Comparison of ENCODE assay signal across 18 cellular contexts in genomic region chr16:72380283-72380682, GRCh38.
DNase-seq lines count a peak whose midpoint lies in the region; ATAC-seq and TF ChIP-seq lines count a peak whose summit lies in the region.
"Had no signal": no experiment of that assay in that cellular context is flagged by ENCODE, and none has a peak within 500 bp of the region (broad histone marks: within the 10 kb centered on the region; RNA-seq: fewer than 3 reads in every experiment).

No MANE protein-coding gene starts in this region.

- CTCF ChIA-PET in Calu3 (lab: Charles Lee), result interaction anchor here (0.9 kb wide), 1 partner anchor 9 kb away, joined by 6 read pairs; no protein-coding TSS in a partner anchor
- CTCF ChIA-PET in RWPE1 (lab: Yijun Ruan, JAX), result no interaction called here

- no peaks in the 10 kb centered on the region for H3K27me3 ChIP-seq in SJSA1 (replicated peaks)

- H3K9me3 ChIP-seq in SJSA1 (replicated peaks) (no peaks in the 10 kb centered on the region), mesodermal cell (ENCODE audit: control insufficient read depth, low read length) (no peaks in the 10 kb centered on the region)
- H3K9me3 ChIP-seq: A549 had no signal

- H3K9me3 Mint-ChIP-seq in Calu3 (ENCODE audit: low read depth, unreplicated experiment), result peaks cover 7% of the 10 kb centered on the region

- H3K4me3 ChIP-seq in SJSA1 (no peak overlapping the region), epithelial cell of proximal tubule (ENCODE audit: low read depth, low read length) (no peak overlapping the region), mesodermal cell (ENCODE audit: extremely low read depth, insufficient read depth, low read length, poor library complexity, severe bottlenecking) (no peak overlapping the region)
- H3K4me3 ChIP-seq: A549, GM12878, PC-9 had no signal

- peak overlapping the region; percentile 41 for H3K27ac Mint-ChIP-seq in Calu3 (ENCODE audit: unreplicated experiment)

- H3K27me3 Mint-ChIP-seq in Calu3 (ENCODE audit: unreplicated experiment), result no peaks in the 10 kb centered on the region

- H3K27ac ChIP-seq in SJSA1 (peak overlapping the region; percentile 70), mesodermal cell (ENCODE audit: low read depth, low read length, severe bottlenecking) (peak overlapping the region; percentile 39), RWPE1 (no peak overlapping the region)
- H3K27ac ChIP-seq: A549, C4-2B, PC-9 had no signal

- H3K4me1 ChIP-seq in SJSA1 (replicated peaks) (peaks cover 25% of the 10 kb centered on the region), mesodermal cell (ENCODE audit: control insufficient read depth, insufficient read depth, low read length, poor library complexity, severe bottlenecking) (peaks cover 8% of the 10 kb centered on the region)
- H3K4me1 ChIP-seq: A549 had no signal

- intact Hi-C loops in Calu3 (cut with micrococcal nuclease; ENCODE audit: unreplicated experiment), result no loop called here

- no peak for ATAC-seq in HG03457 (IDR thresholded peaks at IDR 0.05; ENCODE audit: unreplicated experiment)
- ATAC-seq: A549, GM12878 had no signal

- H3K4me1 Mint-ChIP-seq in Calu3 (ENCODE audit: low read depth, unreplicated experiment), result peaks cover 20% of the 10 kb centered on the region

- H3K36me3 ChIP-seq in SJSA1, result no peaks in the 10 kb centered on the region
- no peaks in the 10 kb centered on the region for H3K36me3 ChIP-seq in mesodermal cell (ENCODE audit: control insufficient read depth, insufficient read depth, low read length)

- WGBS in mesodermal cell (ENCODE audit: insufficient coverage in 2 of 2), 2 experiments, result no CpG with 5 or more reads among the region's 1 CpG

- BruUV-seq in Calu3 (replicated peaks; lab: Mats Ljungman, UMichigan), result no TSS peak

- no peak for DNase-seq in Calu3
- DNase-seq in SJSA1 (ENCODE audit: low read depth in 1 of 2, low spot score in 2 of 2), result peak in 1 of 2 experiments; percentile 69
- DNase-seq in epithelial cell of proximal tubule (ENCODE audit: low read depth), result peak; percentile 57
- DNase-seq in RWPE1 (ENCODE audit: low spot score), result no peak
- DNase-seq in stimulated activated CD4-positive, alpha-beta T cell treated with anti-CD3 and anti-CD28 coated beads, Interleukin-15, amount 100 ng/mL, for 24 hours, result no peak
- DNase-seq in germinal center (ENCODE audit: low spot score), result no peak
- DNase-seq: HCEC 1CT, KG1, NCI-H1092 treated with DMSO at 0.1 percent for 48 hours, NCI-H1694, NCI-H2107, NCI-H69, PC-9 had no signal

- no peaks in the 10 kb centered on the region for H3K36me3 Mint-ChIP-seq in Calu3 (ENCODE audit: insufficient read depth, unreplicated experiment)

- POLR2A ChIA-PET in RWPE1 (lab: Yijun Ruan, JAX; ENCODE audit: low non-redundant PET), result no interaction called here

- no peak for TF ChIP-seq CTCF in Calu3 (IDR thresholded peaks at IDR 0.05; ENCODE audit: unreplicated experiment)
- TF ChIP-seq CTCF in epithelial cell of proximal tubule (conservative IDR thresholded peaks at IDR 0.05; ENCODE audit: low read depth, low read length), result no peak
- no peak for TF ChIP-seq CTCF in RWPE1 (conservative IDR thresholded peaks at IDR 0.05; ENCODE audit: low read depth)

- H3K4me3 Mint-ChIP-seq in Calu3 (ENCODE audit: low read depth, unreplicated experiment), result peak overlapping the region; percentile 14
